22 cellular contexts compared by ENCODE assay signal in the genomic region with DNA sequence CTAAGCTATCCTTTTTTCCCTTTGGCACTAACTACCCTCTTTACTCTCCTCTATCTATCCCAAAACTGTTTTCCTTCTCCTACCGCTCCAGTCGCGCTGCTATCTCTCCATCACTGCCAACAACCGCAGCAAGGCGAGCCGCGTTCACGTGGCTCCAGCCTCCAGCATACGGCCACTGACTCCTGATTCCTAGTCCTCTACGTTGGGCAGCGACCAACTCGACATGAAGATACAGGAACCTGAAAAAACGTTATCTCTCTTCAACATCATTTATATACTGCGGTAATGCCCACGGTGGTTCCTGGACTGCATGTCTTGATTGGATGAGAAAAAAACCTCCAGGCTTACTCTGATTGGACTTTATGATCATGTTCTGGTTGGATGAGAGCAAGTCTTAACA.
DNase-seq lines count a peak whose midpoint lies in the region; ATAC-seq and TF ChIP-seq lines count a peak whose summit lies in the region.
"Had no signal": no experiment of that assay in that cellular context is flagged by ENCODE, and none has a peak within 500 bp of the region (broad histone marks: within the 10 kb centered on the region; RNA-seq: fewer than 3 reads in every experiment).

No MANE protein-coding gene starts in this region.

- H3K27ac ChIP-seq in testis (no peak overlapping the region), stomach (no peak overlapping the region)
- H3K27ac ChIP-seq: A549; BLaER1 treated with 17β-estradiol and CSF1 and Interleukin-3, amounts not matched to agents 10 nM and 100 nM had no signal

- no peaks in the 10 kb centered on the region for H3K27me3 ChIP-seq in testis
- H3K27me3 ChIP-seq in stomach = no peaks in the 10 kb centered on the region
- H3K27me3 ChIP-seq: BE2C; BLaER1 treated with 17β-estradiol and CSF1 and Interleukin-3, amounts not matched to agents 10 nM and 100 nM had no signal

- TF ChIP-seq POLR2A in testis (IDR thresholded peaks at IDR 0.05) (no peak), stomach (IDR thresholded peaks at IDR 0.05) (no peak)

- TF ChIP-seq EP300 in stomach (IDR thresholded peaks at IDR 0.05) = no peak

- no peaks in the 10 kb centered on the region for H3K36me3 ChIP-seq in testis (ENCODE audit: low read depth, missing control alignments)
- no peaks in the 10 kb centered on the region for H3K36me3 ChIP-seq in stomach
- H3K36me3 ChIP-seq: BE2C; BLaER1 treated with 17β-estradiol and CSF1 and Interleukin-3, amounts not matched to agents 10 nM and 100 nM; HAP-1 had no signal

- H3K4me3 ChIP-seq in testis (peak overlapping the region in 1 of 2 donors; percentile 41), stomach (no peak overlapping the region)
- H3K4me3 ChIP-seq: A549; BLaER1 treated with 17β-estradiol and CSF1 and Interleukin-3, amounts not matched to agents 10 nM and 100 nM; GM12878; GM23338; HAP-1 had no signal

- ATAC-seq in GM21825 (IDR thresholded peaks at IDR 0.05; ENCODE audit: unreplicated experiment) = no peak
- ATAC-seq: A549, GM12878, GM23338 had no signal

- 31 to 66% methylated on average over 15 of the region's 15 CpGs for WGBS in testis, 2 donors
- 84 to 90% (median 87%) methylated on average over 15 of the region's 15 CpGs for WGBS in stomach, 5 donors

- H3K9me3 ChIP-seq in testis (no peaks in the 10 kb centered on the region), stomach (peaks cover 0 to 51% (median 32%) of the 10 kb centered on the region in 4 donors)
- H3K9me3 ChIP-seq: A549, BE2C, HAP-1 had no signal

- TF ChIP-seq CTCF in testis (IDR thresholded peaks at IDR 0.05) = no peak
- no peak for TF ChIP-seq CTCF in stomach (IDR thresholded peaks at IDR 0.05)

- DNase-seq in NCI-H82 (lab: John Stamatoyannopoulos, UW) (peak; percentile 39), NCI-H82 treated with DMSO at 0.1 percent for 48 hours (lab: John Stamatoyannopoulos, UW; ENCODE audit: unreplicated experiment) (no peak), RPMI8226 (peak; percentile 4), testis (peak; percentile 56), stomach (no peak)
- DNase-seq: 8988T; ACHN; AML-193; BE2C; CD4-positive, alpha-beta T cell; CD8-positive, alpha-beta memory T cell; DMS 273 treated with DMSO at 0.1 percent for 48 hours; DMS79; EL; GDM1; HFFc6 had no signal

- intact Hi-C loops in testis (cut with DNase I; ENCODE audit: low total_unique reads) = no loop called here
- intact Hi-C loops in stomach (cut with DNase I; ENCODE audit: low total_unique reads) = no loop called here

- no peaks in the 10 kb centered on the region for H3K4me1 ChIP-seq in testis
- H3K4me1 ChIP-seq in stomach = no peaks in the 10 kb centered on the region
- H3K4me1 ChIP-seq: A549; BE2C; BLaER1 treated with 17β-estradiol and CSF1 and Interleukin-3, amounts not matched to agents 10 nM and 100 nM; HAP-1 had no signal

Comparison
In these comparisons a context has a peak if more than half of its experiments do, and no peak if none do; other contexts are left out.
1. DNase-seq: peak in NCI-H82 (single experiment), RPMI8226 (single experiment) and testis (single experiment); none in NCI-H82 treated with DMSO at 0.1 percent for 48 hours (single experiment) and stomach (single experiment).